Comparison of ENCODE assay signal across 8 cellular contexts in genomic region chr10:71218046-71218832, GRCh38. TPM values are rescaled to one million over a fixed set of nuclear protein-coding genes. Genes with fewer than 3 reads are reported as not detected.
DNase-seq lines count a peak whose midpoint lies in the region; ATAC-seq and TF ChIP-seq lines count a peak whose summit lies in the region.

No MANE protein-coding gene starts in this region.

- peak overlapping the region; percentile 46 for H2AK5ac ChIP-seq in trophoblast cell (ENCODE audit: low read length)

- H3K9ac ChIP-seq in trophoblast cell (ENCODE audit: low read length) = no peak overlapping the region

- H3K79me2 ChIP-seq in PC-9 (ENCODE audit: low read depth) (0 out of 2 replicates have a peak, but pooled peaks cover 10% of the 10 kb centered on the region), trophoblast cell (ENCODE audit: control insufficient read depth, insufficient read depth, low read length, poor library complexity) (peaks cover 50% of the 10 kb centered on the region)

- H3K14ac ChIP-seq in trophoblast cell (ENCODE audit: low read length) = peak overlapping the region; percentile 52

- H3K18ac ChIP-seq in trophoblast cell (ENCODE audit: low read length) = peak overlapping the region; percentile 72

- H3K79me1 ChIP-seq in trophoblast cell (ENCODE audit: low read length) = peaks cover 56% of the 10 kb centered on the region

- WGBS in trophoblast cell (ENCODE audit: extremely low coverage, insufficient coverage, insufficient read length) = no CpG with 5 or more reads among the region's 5 CpGs

- H4K8ac ChIP-seq in trophoblast cell (ENCODE audit: low read depth, low read length) = peak overlapping the region; percentile 26

- no peak for ATAC-seq in GM18498 (IDR thresholded peaks at IDR 0.05; ENCODE audit: unreplicated experiment)

- H3K9me3 ChIP-seq in PC-9 (ENCODE audit: insufficient read depth, low read depth) (no peaks in the 10 kb centered on the region), trophoblast cell (ENCODE audit: insufficient read depth, low read depth, low read length) (no peaks in the 10 kb centered on the region)
- H3K9me3 ChIP-seq in effector memory CD4-positive, alpha-beta T cell (ENCODE audit: control insufficient read depth, low read length) = no peaks in the 10 kb centered on the region

- BruUV-seq in PC-9 (replicated peaks; lab: Mats Ljungman, UMichigan) = no TSS peak

- no peaks in the 10 kb centered on the region for H3K27me3 ChIP-seq in PC-9 (ENCODE audit: insufficient read depth, low read depth)
- no peaks in the 10 kb centered on the region for H3K27me3 ChIP-seq in trophoblast cell (ENCODE audit: insufficient read depth, low read length)
- no peaks in the 10 kb centered on the region for H3K27me3 ChIP-seq in effector memory CD4-positive, alpha-beta T cell (replicated peaks; ENCODE audit: control insufficient read depth, insufficient read depth, low read length, poor library complexity, severe bottlenecking)

- peaks cover 32% of the 10 kb centered on the region for H3K4me1 ChIP-seq in PC-9 (replicated peaks; ENCODE audit: insufficient read depth)
- H3K4me1 ChIP-seq in trophoblast cell (ENCODE audit: control insufficient read depth in 1 of 2, insufficient read depth in 2 of 2, low read length in 2 of 2) = peaks cover 64 to 74% of the 10 kb centered on the region in 2 experiments
- peaks cover under 1% of the 10 kb centered on the region for H3K4me1 ChIP-seq in effector memory CD4-positive, alpha-beta T cell (ENCODE audit: control insufficient read depth, insufficient read depth, low read length, poor library complexity, severe bottlenecking)

- peak overlapping the region; percentile 33 for H2BK12ac ChIP-seq in trophoblast cell (ENCODE audit: low read length)

- H3K27ac ChIP-seq in PC-9 (no peak overlapping the region), trophoblast cell (ENCODE audit: low read depth, low read length) (peak overlapping the region; percentile 89)
- no peak overlapping the region for H3K27ac ChIP-seq in effector memory CD4-positive, alpha-beta T cell (ENCODE audit: insufficient read depth, low read length, poor library complexity, severe bottlenecking)

- H4K12ac ChIP-seq in trophoblast cell (ENCODE audit: low read depth, low read length) = no peak overlapping the region

- intact Hi-C loops in PC-9 (cut with micrococcal nuclease; ENCODE audit: unreplicated experiment) = loop anchor here (1.0 kb wide), 1 partner anchor 29 kb away; no protein-coding TSS in a partner anchor

- no peaks in the 10 kb centered on the region for H3K9me2 ChIP-seq in PC-9 (ENCODE audit: insufficient read depth)

- DNase-seq in DMS153 (lab: John Stamatoyannopoulos, UW) = peak; percentile 87
- DNase-seq in PC-9 = peak; percentile 41 to 77
- DNase-seq in fibroblast of pulmonary artery (ENCODE audit: low read depth) = peak; percentile 60
- no peak for DNase-seq in trophoblast cell
- DNase-seq in inferior parietal cortex (ENCODE audit: extremely low spot score) = no peak
- no peak for DNase-seq in effector memory CD4-positive, alpha-beta T cell
- no peak for DNase-seq in DMS 273 treated with DMSO at 0.1 percent for 48 hours (lab: John Stamatoyannopoulos, UW)

- POLR2A ChIA-PET in PC-9 (lab: Charles Lee; ENCODE audit: unreplicated experiment) = interaction anchor here (0.6 kb wide), 2 partner anchors 156 to 369 kb away, joined by 3 to 8 read pairs; no protein-coding TSS in a partner anchor

- peak overlapping the region; percentile 73 for H3K4me3 ChIP-seq in PC-9
- H3K4me3 ChIP-seq in fibroblast of pulmonary artery (replicated peaks; ENCODE audit: low read depth, low read length) = peak overlapping the region; percentile 97
- peak overlapping the region; percentile 3 for H3K4me3 ChIP-seq in trophoblast cell (ENCODE audit: low read depth, low read length)
- no peak overlapping the region for H3K4me3 ChIP-seq in effector memory CD4-positive, alpha-beta T cell (ENCODE audit: insufficient read depth, low read depth, low read length, poor library complexity, severe bottlenecking)

- CTCF ChIA-PET in PC-9 (lab: Charles Lee) = interaction anchor here (0.6 to 1.1 kb wide), 3 partner anchors 11 to 756 kb away, joined by 4 to 9 read pairs (median 4); no protein-coding TSS in a partner anchor

- no peaks in the 10 kb centered on the region for H3K36me3 ChIP-seq in PC-9 (ENCODE audit: low read depth)
- peaks cover 5 to 16% of the 10 kb centered on the region in 2 experiments for H3K36me3 ChIP-seq in trophoblast cell (ENCODE audit: control insufficient read depth in 1 of 2, insufficient read depth in 2 of 2, low read length in 2 of 2)
- H3K36me3 ChIP-seq in effector memory CD4-positive, alpha-beta T cell (ENCODE audit: control insufficient read depth, insufficient read depth, low read length) = no peaks in the 10 kb centered on the region

- H2BK120ac ChIP-seq in trophoblast cell (ENCODE audit: insufficient read depth, low read length, poor library complexity) = peak overlapping the region; percentile 54

- no peaks in the 10 kb centered on the region for H3F3A ChIP-seq in PC-9 (ENCODE audit: insufficient read depth, low read depth)

- peak overlapping the region; percentile 78 for H4K91ac ChIP-seq in trophoblast cell (ENCODE audit: low read depth, low read length)

- H3K4ac ChIP-seq in trophoblast cell (ENCODE audit: low read depth, low read length) = peak overlapping the region; percentile 76

- H2BK5ac ChIP-seq in trophoblast cell (ENCODE audit: low read depth, low read length, poor library complexity) = peak overlapping the region; percentile 42

- H3K4me2 ChIP-seq in PC-9 (peak overlapping the region; percentile 99), trophoblast cell (ENCODE audit: low read length) (peak overlapping the region; percentile 89)

- no peaks in the 10 kb centered on the region for H4K20me1 ChIP-seq in PC-9 (ENCODE audit: insufficient read depth)

- H3K23ac ChIP-seq in trophoblast cell (ENCODE audit: low read length) = no peak overlapping the region

- H2AFZ ChIP-seq in PC-9 = peak overlapping the region; percentile 74
- peak overlapping the region; percentile 5 for H2AFZ ChIP-seq in trophoblast cell (ENCODE audit: insufficient read depth, low read length, poor library complexity)

- no peak for TF ChIP-seq CTCF in PC-9 (conservative IDR thresholded peaks at IDR 0.05)
- TF ChIP-seq CTCF in fibroblast of pulmonary artery (IDR thresholded peaks at IDR 0.05; ENCODE audit: low read length, missing control alignments) = no peak

RNA-seq across cellular contexts. Expression of gene UNC5B, which starts 5.9 kb away (rescaled TPM):
- 1.7 and 2.7 TPM in 2 replicates for total RNA-seq in PC-9 (2021)
- polyA plus RNA-seq in trophoblast cell (2013) = 54.7 and 55.5 TPM in 2 replicates

Comparison
In these comparisons a context has a peak if more than half of its experiments do, and no peak if none do; other contexts are left out.
1. DNase-seq: peak in DMS153 (single experiment), PC-9 (2 of 2) and fibroblast of pulmonary artery (single experiment); none in trophoblast cell (0 of 2), inferior parietal cortex (single experiment), effector memory CD4-positive, alpha-beta T cell (0 of 3) and DMS 273 treated with DMSO at 0.1 percent for 48 hours (single experiment).